In genomic region chr19:16486476-16486875, GRCh38 we compare ENCODE assay signal across 6 cellular contexts. TPM values are rescaled to one million over a fixed set of nuclear protein-coding genes. Genes with fewer than 3 reads are reported as not detected.
"Had no signal": no experiment of that assay in that cellular context is flagged by ENCODE, and none has a peak within 500 bp of the region (broad histone marks: within the 10 kb centered on the region; RNA-seq: fewer than 3 reads in every experiment).

No MANE protein-coding gene starts in this region.

RNA-seq across cellular contexts. Expression of gene CALR3, which starts 9.5 kb away (rescaled TPM):
- total RNA-seq: activated CD4-positive, alpha-beta memory T cell treated with anti-CD3 and anti-CD28 coated beads, Interleukin-2, amount 10 ng/mL, durations not matched to agents 7 days and 5 days; activated CD8-positive, alpha-beta memory T cell treated with anti-CD3 and anti-CD28 coated beads, Interleukin-2, amount 10 ng/mL, durations not matched to agents 7 days and 5 days; aorta; cerebellum; Peyer's patch; Right ventricle myocardium inferior had no signal
- polyA plus RNA-seq: aorta had no signal
